14 cellular contexts compared by ENCODE assay signal in the genomic region with DNA sequence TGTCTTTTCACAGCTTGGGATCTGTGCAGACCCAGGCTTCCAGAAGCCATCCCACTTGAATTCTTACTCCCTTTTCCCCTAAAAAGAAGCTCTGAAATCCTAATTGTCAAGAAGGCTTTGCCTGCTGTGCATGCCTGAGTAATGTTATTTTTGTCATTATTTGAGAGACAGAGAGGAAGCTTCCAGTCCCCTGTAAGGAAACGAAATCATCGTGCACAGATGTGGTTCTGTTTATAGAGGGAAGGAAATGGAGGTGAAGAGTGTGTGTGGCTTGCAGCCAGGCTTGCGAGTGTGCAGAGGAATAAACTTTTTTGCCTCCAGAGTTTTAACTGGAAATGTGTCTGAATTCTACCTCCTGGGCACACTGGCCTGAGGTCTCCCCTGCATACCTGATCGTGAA.
A peak's percentile ranks its signal among the peaks of the same experiment; 100 is the strongest.
DNase-seq lines count a peak whose midpoint lies in the region; ATAC-seq and TF ChIP-seq lines count a peak whose summit lies in the region.
"Had no signal": no experiment of that assay in that cellular context is flagged by ENCODE, and none has a peak within 500 bp of the region (broad histone marks: within the 10 kb centered on the region; RNA-seq: fewer than 3 reads in every experiment).

No MANE protein-coding gene starts in this region.

- H3K4me1 Mint-ChIP-seq in osteocyte (ENCODE audit: unreplicated experiment) (peaks cover 62% of the 10 kb centered on the region), nephron progenitor cell (peaks cover 64% of the 10 kb centered on the region)

- H3K9me3 ChIP-seq in SK-N-SH, result no peaks in the 10 kb centered on the region
- H3K9me3 ChIP-seq: gastroesophageal sphincter, ovary had no signal

- TF ChIP-seq POLR2A in NB4 (IDR thresholded peaks at IDR 0.05; ENCODE audit: extremely low read depth, insufficient read length), result no peak

- no peak for TF ChIP-seq EP300 in SK-N-SH (IDR thresholded peaks at IDR 0.05; ENCODE audit: borderline replicate concordance in 1 of 2, low read depth in 1 of 2, low read length in 1 of 2)

- no peaks in the 10 kb centered on the region for H3K9me2 ChIP-seq in SK-N-SH

- DNase-seq in SK-N-SH (no peak), NB4 (ENCODE audit: low read depth) (peak; percentile 20), dorsolateral prefrontal cortex (no peak), osteocyte (ENCODE audit: extremely low spot score, unreplicated experiment) (no peak), activated gamma-delta T cell treated with Interleukin-2 at 50 U/mL for 16 hours (no peak), nephron progenitor cell (no peak)
- no peak for DNase-seq in stimulated activated CD4-positive, alpha-beta T cell treated with anti-CD3 and anti-CD28 coated beads, Interleukin-4, amount 100 ng/mL, for 4 hours
- DNase-seq: activated naive CD4-positive, alpha-beta T cell treated with anti-CD3 and anti-CD28 coated beads for 36 hours; immature natural killer cell; NCI-H2171 treated with DMSO at 0.1 percent for 48 hours; ovary had no signal

- H3K27me3 Mint-ChIP-seq in osteocyte (ENCODE audit: unreplicated experiment), result no peaks in the 10 kb centered on the region
- no peaks in the 10 kb centered on the region for H3K27me3 Mint-ChIP-seq in nephron progenitor cell (ENCODE audit: low read depth, poor library complexity)

- H3K27ac ChIP-seq in SK-N-SH (ENCODE audit: low read depth in 2 of 2, low read length in 1 of 2) (no peak overlapping the region), dorsolateral prefrontal cortex (peak overlapping the region in 38 of 59 donors; percentile 3 to 81 (median 57))
- H3K27ac ChIP-seq: ovary, SK-N-MC had no signal

- H3F3A ChIP-seq in SK-N-SH (replicated peaks; ENCODE audit: insufficient read depth), result no peaks in the 10 kb centered on the region

- H3K9ac ChIP-seq in SK-N-SH, result no peak overlapping the region

- no peaks in the 10 kb centered on the region for H3K36me3 ChIP-seq in SK-N-SH (replicated peaks in 1 of 2; ENCODE audit: control insufficient read depth in 1 of 2, insufficient read depth in 2 of 2, low read length in 1 of 2)
- H3K36me3 ChIP-seq: gastroesophageal sphincter, ovary had no signal

- H4K20me1 ChIP-seq in SK-N-SH (ENCODE audit: insufficient read depth), result no peaks in the 10 kb centered on the region; the same call in 1 of the 2 replicates

- peak overlapping the region; percentile 76 for H3K27ac Mint-ChIP-seq in osteocyte (ENCODE audit: unreplicated experiment)
- H3K27ac Mint-ChIP-seq in nephron progenitor cell, result no peak overlapping the region
- H3K27ac Mint-ChIP-seq: activated naive CD4-positive, alpha-beta T cell treated with anti-CD3 and anti-CD28 coated beads for 36 hours had no signal

- H3K27me3 ChIP-seq in SK-N-SH (ENCODE audit: insufficient read depth) (no peaks in the 10 kb centered on the region), dorsolateral prefrontal cortex (peaks cover 0 to 71% (median 15%) of the 10 kb centered on the region in 45 donors)
- H3K27me3 ChIP-seq: gastroesophageal sphincter, ovary had no signal

- H3K4me3 Mint-ChIP-seq in osteocyte (ENCODE audit: unreplicated experiment), result peak overlapping the region; percentile 48
- no peak overlapping the region for H3K4me3 Mint-ChIP-seq in nephron progenitor cell
- H3K4me3 Mint-ChIP-seq: activated naive CD4-positive, alpha-beta T cell treated with anti-CD3 and anti-CD28 coated beads for 36 hours had no signal

- ATAC-seq in SK-N-SH treated with all-trans-retinoic acid at 6 μM for 48 hours, result no peak

- H3K79me2 ChIP-seq in SK-N-SH (ENCODE audit: insufficient read depth), result peaks cover 16% of the 10 kb centered on the region; the same call in 1 of the 2 replicates

- WGBS in SK-N-SH (ENCODE audit: low lambda C conversion rate), result 22% methylated on average over 4 of the region's 4 CpGs

- no peak for TF ChIP-seq RAD21 in SK-N-SH (IDR thresholded peaks at IDR 0.05; ENCODE audit: low read length)

- intact Hi-C loops in dorsolateral prefrontal cortex (cut with DNase I), result loop anchor here in 1 of 2 donors (10.0 kb wide), 1 partner anchor 70 kb away; the partner anchor contains the start of gene TBL1X

- TF ChIP-seq CTCF in SK-N-SH (IDR thresholded peaks at IDR 0.05) (no peak), NB4 (IDR thresholded peaks at IDR 0.05; ENCODE audit: low read depth, low read length) (no peak), dorsolateral prefrontal cortex (IDR thresholded peaks at IDR 0.05 in 54 of 56, conservative IDR thresholded peaks at IDR 0.05 in 2 of 56; ENCODE audit: low read depth in 1 of 56, partially characterized antibody in 56 of 56) (no peak), osteocyte (IDR thresholded peaks at IDR 0.05) (no peak), nephron progenitor cell (IDR thresholded peaks at IDR 0.05) (no peak)

- POLR2A ChIA-PET in SK-N-SH (lab: Yijun Ruan, JAX), result no interaction called here

- H3K4me3 ChIP-seq in SK-N-SH (ENCODE audit: low read depth in 2 of 2, low read length in 1 of 2) (no peak overlapping the region), NB4 (ENCODE audit: low read depth, low read length) (no peak overlapping the region), dorsolateral prefrontal cortex (peak overlapping the region in 41 of 59 donors; percentile 2 to 60 (median 31))
- H3K4me3 ChIP-seq: gastroesophageal sphincter, ovary, SK-N-MC had no signal

- H3K36me3 Mint-ChIP-seq in osteocyte (ENCODE audit: unreplicated experiment) (no peaks in the 10 kb centered on the region), nephron progenitor cell (ENCODE audit: low read depth) (peaks cover 33% of the 10 kb centered on the region)

- no peak overlapping the region; the same call in 1 of the 2 replicates for H3K4me2 ChIP-seq in SK-N-SH

- H2AFZ ChIP-seq in SK-N-SH (ENCODE audit: low read depth), result no peak overlapping the region

- H3K4me1 ChIP-seq in SK-N-SH (ENCODE audit: control insufficient read depth in 1 of 2, insufficient read depth in 2 of 2, low read depth in 1 of 2, low read length in 1 of 2), result peaks cover 0 to 19% of the 10 kb centered on the region in 2 experiments; a peak in 2 of 4 replicates

- CTCF ChIA-PET in SK-N-SH (lab: Yijun Ruan, JAX), result interaction anchor here (1.2 kb wide), 1 partner anchor 43 kb away, joined by 3 read pairs; no protein-coding TSS in a partner anchor

- H3K9me3 Mint-ChIP-seq in osteocyte (ENCODE audit: unreplicated experiment) (peaks cover 7% of the 10 kb centered on the region), nephron progenitor cell (peaks cover 42% of the 10 kb centered on the region)
- H3K9me3 Mint-ChIP-seq: activated naive CD4-positive, alpha-beta T cell treated with anti-CD3 and anti-CD28 coated beads for 36 hours had no signal

TF ChIP-seq in SK-N-SH treated with all-trans-retinoic acid at 6 μM for 48 hours, 23 proteins besides CTCF, POLR2A, EP300 and RAD21:
- TF ChIP-seq ZFP3 (CRISPR knock-in tag; IDR thresholded peaks at IDR 0.05) (no peak), ZNF70 (CRISPR knock-in tag; IDR thresholded peaks at IDR 0.05) (peak; percentile 93)

TF ChIP-seq in SK-N-SH, 30 proteins besides CTCF, POLR2A, EP300 and RAD21:
- TF ChIP-seq RCOR1 (IDR thresholded peaks at IDR 0.05; ENCODE audit: low read length), result no peak

Comparison
In these comparisons a context has a peak if more than half of its experiments do, and no peak if none do; other contexts are left out.
1. H3K27ac ChIP-seq: peak in dorsolateral prefrontal cortex (38 of 59); none in SK-N-SH (0 of 2).
2. H3K4me3 ChIP-seq: peak in dorsolateral prefrontal cortex (41 of 59); none in SK-N-SH (0 of 2) and NB4 (single experiment).